ENCODE assay signal across 8 cellular contexts in the genomic region with DNA sequence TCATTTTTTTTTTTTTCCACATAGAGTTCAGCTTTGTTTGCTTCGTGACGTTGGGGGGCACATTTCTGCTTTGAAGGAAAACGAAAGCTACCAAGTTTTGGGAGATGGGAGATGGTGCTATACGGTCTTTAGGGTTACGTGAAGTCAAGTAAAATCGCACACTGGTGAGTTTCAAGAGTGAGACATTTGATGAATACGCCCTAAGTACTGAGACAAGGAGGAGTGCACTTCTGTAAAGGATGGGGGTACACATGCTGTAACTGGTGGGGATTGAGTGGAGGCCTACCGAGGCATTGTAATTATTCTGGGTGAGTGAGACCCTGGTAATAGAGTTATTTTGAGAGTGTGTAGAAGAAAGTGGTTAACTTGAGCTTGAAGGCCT. TPM values are rescaled to one million over a fixed set of nuclear protein-coding genes. Genes with fewer than 3 reads are reported as not detected.
DNase-seq lines count a peak whose midpoint lies in the region; ATAC-seq and TF ChIP-seq lines count a peak whose summit lies in the region.

No MANE protein-coding gene starts in this region.

- POLR2A ChIA-PET in activated CD4-positive, alpha-beta memory T cell treated with anti-CD3 and anti-CD28 coated beads for 36 hours (lab: Charles Lee): no interaction called here

- H3K9me3 Mint-ChIP-seq in activated T-cell treated with anti-CD3 and anti-CD28 coated beads, Interleukin-2, amount 50 U/mL, for 72 hours: no peaks in the 10 kb centered on the region
- H3K9me3 Mint-ChIP-seq in activated CD4-positive, alpha-beta memory T cell treated with anti-CD3 and anti-CD28 coated beads for 36 hours: no peaks in the 10 kb centered on the region

- H3K4me3 Mint-ChIP-seq in activated T-cell treated with anti-CD3 and anti-CD28 coated beads, Interleukin-2, amount 50 U/mL, for 72 hours: peak overlapping the region; percentile 89 to 95
- peak overlapping the region; percentile 95 for H3K4me3 Mint-ChIP-seq in activated CD4-positive, alpha-beta memory T cell treated with anti-CD3 and anti-CD28 coated beads for 36 hours

- peak overlapping the region; percentile 83 for H3K4me3 ChIP-seq in retinal pigment epithelial cell (ENCODE audit: low read length)

- ATAC-seq in activated T-cell treated with anti-CD3 and anti-CD28 coated beads, Interleukin-2, amount 50 U/mL, for 72 hours (replicated peaks in 1 of 2): peak; percentile 41 to 53
- ATAC-seq in Right ventricle myocardium superior (ENCODE audit: poor library complexity) (peak; percentile 42), HG02623 (IDR thresholded peaks at IDR 0.05; ENCODE audit: unreplicated experiment) (no peak)

- peak overlapping the region; percentile 95 for H3K27ac Mint-ChIP-seq in activated T-cell treated with anti-CD3 and anti-CD28 coated beads, Interleukin-2, amount 50 U/mL, for 72 hours
- peak overlapping the region; percentile 92 for H3K27ac Mint-ChIP-seq in activated CD4-positive, alpha-beta memory T cell treated with anti-CD3 and anti-CD28 coated beads for 36 hours

- peaks cover 36% of the 10 kb centered on the region for H3K4me1 Mint-ChIP-seq in activated T-cell treated with anti-CD3 and anti-CD28 coated beads, Interleukin-2, amount 50 U/mL, for 72 hours (ENCODE audit: low read depth)
- H3K4me1 Mint-ChIP-seq in activated CD4-positive, alpha-beta memory T cell treated with anti-CD3 and anti-CD28 coated beads for 36 hours (ENCODE audit: low read depth): peaks cover 28% of the 10 kb centered on the region

- H3K27me3 Mint-ChIP-seq in activated T-cell treated with anti-CD3 and anti-CD28 coated beads, Interleukin-2, amount 50 U/mL, for 72 hours (ENCODE audit: low read depth): peaks cover 7% of the 10 kb centered on the region
- no peaks in the 10 kb centered on the region for H3K27me3 Mint-ChIP-seq in activated CD4-positive, alpha-beta memory T cell treated with anti-CD3 and anti-CD28 coated beads for 36 hours

- CTCF ChIA-PET in activated CD4-positive, alpha-beta memory T cell treated with anti-CD3 and anti-CD28 coated beads for 36 hours (lab: Charles Lee): interaction anchor here (0.6 to 2.1 kb wide), 5 partner anchors 14 to 1575 kb away, joined by 3 to 7 read pairs (median 3); no protein-coding TSS in a partner anchor

- no peak for TF ChIP-seq CTCF in retinal pigment epithelial cell (conservative IDR thresholded peaks at IDR 0.05; ENCODE audit: low read depth, low read length)

- H3K36me3 Mint-ChIP-seq in activated T-cell treated with anti-CD3 and anti-CD28 coated beads, Interleukin-2, amount 50 U/mL, for 72 hours (ENCODE audit: insufficient read depth in 2 of 2): peaks cover 2 to 6% of the 10 kb centered on the region in 2 donors
- peaks cover 4% of the 10 kb centered on the region for H3K36me3 Mint-ChIP-seq in activated CD4-positive, alpha-beta memory T cell treated with anti-CD3 and anti-CD28 coated beads for 36 hours

- no peak for DNase-seq in activated T-cell treated with anti-CD3 and anti-CD28 coated beads, Interleukin-2, amount 50 U/mL, for 72 hours
- no peak for DNase-seq in activated T-cell treated with anti-CD3 and anti-CD28 coated beads for 4 hours
- no peak for DNase-seq in activated CD4-positive, alpha-beta memory T cell treated with anti-CD3 and anti-CD28 coated beads for 36 hours
- DNase-seq in Right ventricle myocardium superior: no peak
- no peak for DNase-seq in retinal pigment epithelial cell (ENCODE audit: low read depth)
- no peak for DNase-seq in stimulated activated CD4-positive, alpha-beta T cell treated with anti-CD3 and anti-CD28 coated beads, Interleukin-2, amount 100 ng/mL, for 48 hours
- no peak for DNase-seq in cerebellum (ENCODE audit: low spot score)

- intact Hi-C loops in activated CD4-positive, alpha-beta memory T cell treated with anti-CD3 and anti-CD28 coated beads for 36 hours (cut with micrococcal nuclease): loop anchor here (2.0 kb wide), 2 partner anchors 56 to 66 kb away; no protein-coding TSS in a partner anchor
- intact Hi-C loops in Right ventricle myocardium superior (cut with DNase I): no loop called here

RNA-seq across cellular contexts. Expression of a gene that starts 0.5 kb away (rescaled TPM):
- total RNA-seq in activated T-cell treated with anti-CD3 and anti-CD28 coated beads, Interleukin-2, amount 50 U/mL, for 72 hours: 10 to 100 TPM; 51.3 to 54.4 TPM
- 10 to 100 TPM; 39.1 to 41.9 TPM for total RNA-seq in activated CD4-positive, alpha-beta memory T cell treated with anti-CD3 and anti-CD28 coated beads for 36 hours
- total RNA-seq in Right ventricle myocardium superior (30.6 TPM), cerebellum (64.1 TPM)

RNA-seq across cellular contexts. Expression of a gene that starts 0.7 kb away (rescaled TPM):
- 1 to 10 TPM; 2.7 to 3.0 TPM for total RNA-seq in activated T-cell treated with anti-CD3 and anti-CD28 coated beads, Interleukin-2, amount 50 U/mL, for 72 hours
- 1 to 10 TPM; 5.4 to 6.1 TPM for total RNA-seq in activated CD4-positive, alpha-beta memory T cell treated with anti-CD3 and anti-CD28 coated beads for 36 hours
- total RNA-seq in Right ventricle myocardium superior: 1.8 TPM
- total RNA-seq in cerebellum: 2.4 TPM
